8 cellular contexts compared by ENCODE assay signal in genomic region chr9:123679330-123679987, GRCh38.
DNase-seq lines count a peak whose midpoint lies in the region; ATAC-seq, FAIRE-seq and TF ChIP-seq lines count a peak whose summit lies in the region.

No MANE protein-coding gene starts in this region.

- H3K36me3 ChIP-seq in DOHH2 (ENCODE audit: control insufficient read depth, low read length) (no peaks in the 10 kb centered on the region), vagina (no peaks in the 10 kb centered on the region)

- TF ChIP-seq CTCF in DOHH2 (IDR thresholded peaks at IDR 0.05; ENCODE audit: low read depth, low read length, poor library complexity, severe bottlenecking) (no peak), vagina (IDR thresholded peaks at IDR 0.05) (no peak)

- H3K36me3 Mint-ChIP-seq in activated naive CD8-positive, alpha-beta T cell treated with anti-CD3 and anti-CD28 coated beads for 36 hours, result peaks cover 40% of the 10 kb centered on the region

- peak overlapping the region; percentile 68 for H3K4me2 ChIP-seq in DOHH2 (ENCODE audit: low read length)

- H3K79me2 ChIP-seq in DOHH2 (ENCODE audit: control insufficient read depth, low read length), result no peaks in the 10 kb centered on the region

- no peaks in the 10 kb centered on the region for H3K9me2 ChIP-seq in DOHH2 (replicated peaks; ENCODE audit: control insufficient read depth, low read length)

- H3K27me3 Mint-ChIP-seq in activated naive CD8-positive, alpha-beta T cell treated with anti-CD3 and anti-CD28 coated beads for 36 hours, result no peaks in the 10 kb centered on the region

- H3K9me3 ChIP-seq in DOHH2 (ENCODE audit: control insufficient read depth, insufficient read depth, low read length), result no peaks in the 10 kb centered on the region
- H3K9me3 ChIP-seq in vagina, result no peaks in the 10 kb centered on the region

- no peak overlapping the region for H3K27ac Mint-ChIP-seq in activated naive CD8-positive, alpha-beta T cell treated with anti-CD3 and anti-CD28 coated beads for 36 hours

- H4K20me1 ChIP-seq in DOHH2 (ENCODE audit: control insufficient read depth, insufficient read depth, low read depth, low read length), result no peaks in the 10 kb centered on the region

- intact Hi-C loops in vagina (cut with DNase I), result no loop called here

- H3K4me3 ChIP-seq in DOHH2 (ENCODE audit: low read length) (peak overlapping the region; percentile 47), vagina (no peak overlapping the region)

- ATAC-seq in GM19351 (IDR thresholded peaks at IDR 0.05; ENCODE audit: unreplicated experiment), result peak; percentile 97
- ATAC-seq in HG03139 (IDR thresholded peaks at IDR 0.05; ENCODE audit: unreplicated experiment), result peak; percentile 87

- TF ChIP-seq POLR2A in vagina (IDR thresholded peaks at IDR 0.05) (no peak), H54 (IDR thresholded peaks at IDR 0.05; ENCODE audit: low read depth, low read length) (no peak)

- H3K27me3 ChIP-seq in DOHH2 (ENCODE audit: control insufficient read depth, low read length) (no peaks in the 10 kb centered on the region), vagina (no peaks in the 10 kb centered on the region)

- no peak overlapping the region for H3K4me3 Mint-ChIP-seq in activated naive CD8-positive, alpha-beta T cell treated with anti-CD3 and anti-CD28 coated beads for 36 hours

- FAIRE-seq in H54 (lab: Jason Lieb, UNC), result no peak

- H3K9me3 Mint-ChIP-seq in activated naive CD8-positive, alpha-beta T cell treated with anti-CD3 and anti-CD28 coated beads for 36 hours, result peaks cover 2% of the 10 kb centered on the region

- H3F3A ChIP-seq in DOHH2 (ENCODE audit: control insufficient read depth, insufficient read depth), result 0 out of 2 replicates have a peak, but pooled peaks cover 2% of the 10 kb centered on the region

- peak; percentile 34 for DNase-seq in activated naive CD8-positive, alpha-beta T cell treated with anti-CD3 and anti-CD28 coated beads for 36 hours
- DNase-seq in vagina (ENCODE audit: extremely low spot score in 2 of 2) (no peak), NCI-H82 treated with DMSO at 0.1 percent for 48 hours (lab: John Stamatoyannopoulos, UW; ENCODE audit: unreplicated experiment) (no peak), GDM1 (lab: John Stamatoyannopoulos, UW) (no peak), H54 (ENCODE audit: insufficient read length, low spot score) (no peak)

- peak overlapping the region; percentile 76 for H3K27ac ChIP-seq in DOHH2 (ENCODE audit: low read depth, low read length)
- peak overlapping the region; percentile 15 for H3K27ac ChIP-seq in vagina

- peaks cover 33% of the 10 kb centered on the region for H3K4me1 Mint-ChIP-seq in activated naive CD8-positive, alpha-beta T cell treated with anti-CD3 and anti-CD28 coated beads for 36 hours

- H3K4me1 ChIP-seq in DOHH2 (ENCODE audit: control insufficient read depth, low read length) (peaks cover 38% of the 10 kb centered on the region), vagina (peaks cover 16% of the 10 kb centered on the region)
